8 cellular contexts compared by ENCODE assay signal in genomic region chr19:58380736-58381459, GRCh38. TPM values are rescaled to one million over a fixed set of nuclear protein-coding genes. Genes with fewer than 3 reads are reported as not detected.
A peak's percentile ranks its signal among the peaks of the same experiment; 100 is the strongest.
DNase-seq lines count a peak whose midpoint lies in the region; ATAC-seq, FAIRE-seq and TF ChIP-seq lines count a peak whose summit lies in the region.

Gene ZNF837, minus strand, starts transcription at chr19:58381030. Its CDS starts 11,698 bp downstream, at chr19:58369332.

- H3K9me3 ChIP-seq in astrocyte (ENCODE audit: insufficient read depth, low read depth, low read length) (no peaks in the 10 kb centered on the region), right cardiac atrium (ENCODE audit: control insufficient read depth, low read length) (no peaks in the 10 kb centered on the region), psoas muscle (no peaks in the 10 kb centered on the region)

- no peak for TF ChIP-seq CTCF in astrocyte (IDR thresholded peaks at IDR 0.05; ENCODE audit: insufficient read depth, low read depth, low read length)
- TF ChIP-seq CTCF in psoas muscle (IDR thresholded peaks at IDR 0.05), result no peak

- H3K36me3 Mint-ChIP-seq in astrocyte (ENCODE audit: low read depth, unreplicated experiment), result no peaks in the 10 kb centered on the region

- H3K4me1 Mint-ChIP-seq in astrocyte (ENCODE audit: low read depth, unreplicated experiment), result peaks cover 12% of the 10 kb centered on the region

- intact Hi-C loops in right cardiac atrium (cut with DNase I) (no loop called here), psoas muscle (cut with DNase I) (no loop called here)

- no peaks in the 10 kb centered on the region for H4K20me1 ChIP-seq in astrocyte (ENCODE audit: insufficient read depth, low read length)

- DNase-seq in GM18507 (ENCODE audit: extremely low spot score, insufficient read length, low read depth) (peak; percentile 88), NCI-H1930 (lab: John Stamatoyannopoulos, UW) (peak; percentile 100), T-helper 22 cell (ENCODE audit: low read depth) (peak; percentile 99), astrocyte (ENCODE audit: low read depth) (peak; percentile 99), right cardiac atrium (peak; percentile 99), psoas muscle (peak; percentile 98 to 99), urothelium cell line (ENCODE audit: low spot score) (peak; percentile 95)

- under 1% methylated on average over 77 of the region's 77 CpGs for WGBS in right cardiac atrium
- 0 to 1% (median 0%) methylated on average over 56 to 77 of the region's 77 CpGs for WGBS in psoas muscle, 3 donors

- H3K79me2 ChIP-seq in astrocyte (ENCODE audit: insufficient read depth, low read length), result peaks cover 26% of the 10 kb centered on the region

- no peaks in the 10 kb centered on the region for H3K9me3 Mint-ChIP-seq in astrocyte (ENCODE audit: unreplicated experiment)

- peak; percentile 100 for FAIRE-seq in GM18507 (lab: Jason Lieb, UNC)
- FAIRE-seq in astrocyte (lab: Jason Lieb, UNC), result peak; percentile 67
- peak; percentile 75 for FAIRE-seq in urothelium cell line (lab: Jason Lieb, UNC)

- no peaks in the 10 kb centered on the region for H3K27me3 Mint-ChIP-seq in astrocyte (ENCODE audit: low read depth, unreplicated experiment)

- H3K9ac ChIP-seq in astrocyte (ENCODE audit: low read length), result peak within 1 kb of the TSS; percentile 86

- peak within 1 kb of the TSS; percentile 88 for H3K4me2 ChIP-seq in astrocyte (ENCODE audit: low read length)

- peak within 1 kb of the TSS; percentile 89 for H3K27ac Mint-ChIP-seq in astrocyte (ENCODE audit: unreplicated experiment)

- no peaks in the 10 kb centered on the region for H3K36me3 ChIP-seq in astrocyte (ENCODE audit: insufficient read depth, low read length)
- H3K36me3 ChIP-seq in psoas muscle (ENCODE audit: insufficient read depth in 1 of 2, low read depth in 1 of 2), result no peaks in the 10 kb centered on the region

- H3K4me1 ChIP-seq in astrocyte (ENCODE audit: insufficient read depth, low read length), result peaks cover 14% of the 10 kb centered on the region
- peaks cover 8% of the 10 kb centered on the region for H3K4me1 ChIP-seq in right cardiac atrium (ENCODE audit: control insufficient read depth, insufficient read depth, low read length)
- peaks cover 29% of the 10 kb centered on the region for H3K4me1 ChIP-seq in psoas muscle

- peak within 1 kb of the TSS; percentile 92 for H3K4me3 Mint-ChIP-seq in astrocyte (ENCODE audit: unreplicated experiment)

- peak within 1 kb of the TSS; percentile 76 for H2AFZ ChIP-seq in astrocyte (ENCODE audit: low read depth, low read length)

- no peaks in the 10 kb centered on the region for H3K27me3 ChIP-seq in astrocyte (ENCODE audit: insufficient read depth, low read length)
- no peaks in the 10 kb centered on the region for H3K27me3 ChIP-seq in right cardiac atrium (ENCODE audit: control insufficient read depth, insufficient read depth)
- H3K27me3 ChIP-seq in psoas muscle (ENCODE audit: insufficient read depth in 3 of 3, low read length in 2 of 3), result no peaks in the 10 kb centered on the region

- H3K4me3 ChIP-seq in astrocyte (ENCODE audit: insufficient read depth, low read depth, low read length), result peak within 1 kb of the TSS; percentile 79
- H3K4me3 ChIP-seq in right cardiac atrium (ENCODE audit: low read length), result peak within 1 kb of the TSS; percentile 58
- peak within 1 kb of the TSS; percentile 76 for H3K4me3 ChIP-seq in psoas muscle

- ATAC-seq in HG02973 (IDR thresholded peaks at IDR 0.05; ENCODE audit: unreplicated experiment) (peak; percentile 67), right cardiac atrium (peak; percentile 96), psoas muscle (peak; percentile 90 to 95 (median 94))

- peak within 1 kb of the TSS; percentile 84 for H3K27ac ChIP-seq in astrocyte (ENCODE audit: low read depth, low read length)
- H3K27ac ChIP-seq in right cardiac atrium (ENCODE audit: low read length), result peak within 1 kb of the TSS; percentile 34
- peak within 1 kb of the TSS; percentile 90 for H3K27ac ChIP-seq in psoas muscle

RNA-seq across cellular contexts. Expression of gene ZNF837, which starts in this region (rescaled TPM):
- total RNA-seq in astrocyte (2.4 and 2.9 TPM in 2 replicates), right cardiac atrium (under 1 TPM; 0.33 to 0.82 (median 0.55) TPM), psoas muscle (under 1 TPM; 0.10 to 0.34 (median 0.20) TPM)
- polyA plus RNA-seq in right cardiac atrium (0.52 TPM), psoas muscle (under 1 TPM; 0.08 to 0.33 (median 0.24) TPM)

Comparison
In these comparisons a context has a peak if more than half of its experiments do, and no peak if none do; other contexts are left out.
1. Peak in every context shown above with its lines: DNase-seq, ATAC-seq, H3K4me3 ChIP-seq and H3K27ac ChIP-seq.
2. Peak in DNase-seq, ATAC-seq, H3K4me3 ChIP-seq and H3K27ac ChIP-seq in right cardiac atrium; RNA of the gene not detected or under 1 TPM.
3. Peak in DNase-seq, ATAC-seq, H3K4me3 ChIP-seq and H3K27ac ChIP-seq in psoas muscle; RNA of the gene not detected or under 1 TPM.
4. H3K27ac ChIP-seq: peak in every context shown above with its lines; median percentile 90 in psoas muscle; 84 in astrocyte; 34 in right cardiac atrium.